ENCODE assay signal across 22 cellular contexts in genomic region chr12:93315907-93316622, GRCh38.
DNase-seq lines count a peak whose midpoint lies in the region; ATAC-seq, FAIRE-seq and TF ChIP-seq lines count a peak whose summit lies in the region.
"Had no signal": no experiment of that assay in that cellular context is flagged by ENCODE, and none has a peak within 500 bp of the region (broad histone marks: within the 10 kb centered on the region; RNA-seq: fewer than 3 reads in every experiment).

No MANE protein-coding gene starts in this region.

- no peak overlapping the region for H3K4me3 Mint-ChIP-seq in neural progenitor cell
- H3K4me3 Mint-ChIP-seq: nephron, T-cell had no signal

- H3K9ac ChIP-seq in HCT116 (ENCODE audit: low read length) (no peak overlapping the region), neural progenitor cell (no peak overlapping the region)
- H3K9ac ChIP-seq: GM23248 had no signal

- DNase-seq in HCT116 (ENCODE audit: low read depth, low spot score) = no peak
- no peak for DNase-seq in Peyer's patch
- DNase-seq in fibroblast of mammary gland (ENCODE audit: low read depth) = peak; percentile 13
- DNase-seq in pancreas = no peak
- no peak for DNase-seq in neural progenitor cell (ENCODE audit: low spot score)
- no peak for DNase-seq in stimulated activated CD4-positive, alpha-beta T cell treated with anti-CD3 and anti-CD28 coated beads, Interleukin-1b, Interleukin-23, amount 100 ng/mL, for 48 hours
- DNase-seq: activated CD4-positive, alpha-beta T cell treated with anti-CD3 and anti-CD28 coated beads for 1 hour; activated CD8-positive, alpha-beta memory T cell treated with anti-CD3 and anti-CD28 coated beads, Interleukin-2, amount 50 U/mL, for 48 hours; activated naive CD4-positive, alpha-beta T cell treated with Interleukin-2 at 50 U/mL for 16 hours; brain microvascular endothelial cell; C1 segment of cervical spinal cord; GM23248; NCI-H1930; NCI-H524; PC-3; sigmoid colon; stimulated activated CD4-positive, alpha-beta T cell treated with anti-CD3 and anti-CD28 coated beads, Interleukin-4, amount 100 ng/mL, for 24 hours; T-cell had no signal

- no peaks in the 10 kb centered on the region for H3K36me3 ChIP-seq in HCT116 (ENCODE audit: control insufficient read depth in 1 of 2, insufficient read depth in 2 of 2, low read length in 2 of 2)
- no peaks in the 10 kb centered on the region for H3K36me3 ChIP-seq in Peyer's patch
- H3K36me3 ChIP-seq in pancreas = no peaks in the 10 kb centered on the region
- no peaks in the 10 kb centered on the region for H3K36me3 ChIP-seq in neural progenitor cell
- H3K36me3 ChIP-seq: brain microvascular endothelial cell, sigmoid colon, thoracic aorta had no signal

- no peak overlapping the region for H3K27ac Mint-ChIP-seq in neural progenitor cell
- H3K27ac Mint-ChIP-seq: nephron, T-cell had no signal

- H3K27me3 ChIP-seq in HCT116 (ENCODE audit: insufficient read depth, low read length) = no peaks in the 10 kb centered on the region
- H3K27me3 ChIP-seq in Peyer's patch = no peaks in the 10 kb centered on the region
- no peaks in the 10 kb centered on the region for H3K27me3 ChIP-seq in pancreas
- no peaks in the 10 kb centered on the region for H3K27me3 ChIP-seq in neural progenitor cell
- H3K27me3 ChIP-seq: brain microvascular endothelial cell, sigmoid colon had no signal

- RAD21 ChIA-PET in HCT116 (lab: Charles Lee; ENCODE audit: low non-redundant PET in 1 of 2, low total read pairs in 2 of 2, uncharacterized antibody in 2 of 2, unreplicated experiment in 2 of 2) = no interaction called here

- H3K27ac ChIP-seq in HCT116 (ENCODE audit: low read depth, low read length) (no peak overlapping the region), Peyer's patch (peak overlapping the region in 3 of 4 donors; percentile 74 to 94 (median 86)), pancreas (no peak overlapping the region), neural progenitor cell (no peak overlapping the region)
- H3K27ac ChIP-seq: brain microvascular endothelial cell, GM23248, sigmoid colon, thoracic aorta had no signal

- no TSS peak for BruUV-seq in HCT116 (replicated peaks; lab: Mats Ljungman, UMichigan)

- no peak for FAIRE-seq in pancreas (lab: Jason Lieb, UNC)

- H3K4me1 ChIP-seq in HCT116 (ENCODE audit: control insufficient read depth in 1 of 2, insufficient read depth in 2 of 2, low read length in 2 of 2) = peaks cover 0 to 24% of the 10 kb centered on the region in 2 experiments; a peak in 3 of 4 replicates
- H3K4me1 ChIP-seq in Peyer's patch = peaks cover 0 to 4% (median 0%) of the 10 kb centered on the region in 4 donors
- H3K4me1 ChIP-seq in pancreas = no peaks in the 10 kb centered on the region
- no peaks in the 10 kb centered on the region for H3K4me1 ChIP-seq in neural progenitor cell

- TF ChIP-seq RAD21 in HCT116 (IDR thresholded peaks at IDR 0.05; ENCODE audit: low read depth) = no peak

- CTCF ChIA-PET in HCT116 (lab: Charles Lee) = no interaction called here

- H2AFZ ChIP-seq in HCT116 (ENCODE audit: low read depth, low read length, poor library complexity, severe bottlenecking) = peak overlapping the region; percentile 6
- H2AFZ ChIP-seq in neural progenitor cell (replicated peaks) = no peak overlapping the region
- H2AFZ ChIP-seq: GM23248 had no signal

- WGBS in pancreas, 2 donors = 38 to 39% methylated on average over 4 of the region's 4 CpGs

- no peaks in the 10 kb centered on the region for H3K9me2 ChIP-seq in HCT116 (ENCODE audit: insufficient read depth)

- H4K20me1 ChIP-seq in HCT116 (ENCODE audit: insufficient read depth) (no peaks in the 10 kb centered on the region), neural progenitor cell (ENCODE audit: low read depth) (no peaks in the 10 kb centered on the region)

- peak overlapping the region; percentile 74 for H3K4me2 ChIP-seq in HCT116 (ENCODE audit: low read length)
- no peak overlapping the region for H3K4me2 ChIP-seq in neural progenitor cell

- peaks cover 15% of the 10 kb centered on the region for H3K4me1 Mint-ChIP-seq in neural progenitor cell
- H3K4me1 Mint-ChIP-seq: nephron had no signal

- H3K27me3 Mint-ChIP-seq in neural progenitor cell (ENCODE audit: insufficient read depth, low read depth) = peaks cover 9% of the 10 kb centered on the region
- H3K27me3 Mint-ChIP-seq: T-cell had no signal

- POLR2A ChIA-PET in HCT116 (lab: Charles Lee) = no interaction called here

- no peaks in the 10 kb centered on the region for H3F3A ChIP-seq in neural progenitor cell (ENCODE audit: low read depth)

- intact Hi-C loops in HCT116 (cut with micrococcal nuclease) = no loop called here
- intact Hi-C loops in pancreas (cut with DNase I) = no loop called here

- H3K9me3 ChIP-seq in HCT116 (ENCODE audit: control insufficient read depth in 1 of 2, insufficient read depth in 1 of 2, low read depth in 1 of 2, low read length in 2 of 2) = no peaks in the 10 kb centered on the region
- H3K9me3 ChIP-seq in Peyer's patch = no peaks in the 10 kb centered on the region
- no peaks in the 10 kb centered on the region for H3K9me3 ChIP-seq in pancreas
- no peaks in the 10 kb centered on the region for H3K9me3 ChIP-seq in neural progenitor cell (ENCODE audit: low read depth)
- H3K9me3 ChIP-seq: sigmoid colon, thoracic aorta had no signal

- H3K79me2 ChIP-seq in HCT116 (ENCODE audit: insufficient read depth, low read length) = no peaks in the 10 kb centered on the region
- no peaks in the 10 kb centered on the region for H3K79me2 ChIP-seq in neural progenitor cell (ENCODE audit: low read depth)

- H3K4me3 ChIP-seq in HCT116 (replicated peaks in 1 of 2; ENCODE audit: low read depth in 1 of 2, low read length in 2 of 2) = peak overlapping the region; percentile 10 to 54; a peak in 3 of 4 replicates
- peak overlapping the region in 3 of 4 donors; percentile 24 to 51 (median 49) for H3K4me3 ChIP-seq in Peyer's patch
- no peak overlapping the region for H3K4me3 ChIP-seq in fibroblast of mammary gland (ENCODE audit: control insufficient read depth, low read depth, low read length)
- no peak overlapping the region for H3K4me3 ChIP-seq in pancreas
- H3K4me3 ChIP-seq in neural progenitor cell = no peak overlapping the region
- H3K4me3 ChIP-seq: GM23248, sigmoid colon, thoracic aorta had no signal

- no peaks in the 10 kb centered on the region for H3K9me3 Mint-ChIP-seq in neural progenitor cell
- H3K9me3 Mint-ChIP-seq: nephron, T-cell had no signal

- no peak for TF ChIP-seq POLR2A in HCT116 (IDR thresholded peaks at IDR 0.05; ENCODE audit: borderline replicate concordance, extremely low read depth, insufficient read depth, insufficient read length)
- TF ChIP-seq POLR2A in Peyer's patch (IDR thresholded peaks at IDR 0.05) = no peak

- ATAC-seq in HCT116 (no peak), pancreas (peak in 3 of 4 donors; percentile 13 to 44 (median 40)), GM18498 (IDR thresholded peaks at IDR 0.05; ENCODE audit: unreplicated experiment) (no peak), HG03432 (IDR thresholded peaks at IDR 0.05; ENCODE audit: unreplicated experiment) (no peak)
- ATAC-seq: PC-3, T-cell had no signal

- H3K36me3 Mint-ChIP-seq in neural progenitor cell = no peaks in the 10 kb centered on the region
- H3K36me3 Mint-ChIP-seq: T-cell had no signal

- no peak for TF ChIP-seq CTCF in HCT116 (IDR thresholded peaks at IDR 0.05 in 2 of 3, conservative IDR thresholded peaks at IDR 0.05 in 1 of 3; ENCODE audit: borderline replicate concordance in 1 of 3, insufficient read depth in 1 of 3, low read depth in 2 of 3, low read length in 2 of 3)
- no peak for TF ChIP-seq CTCF in Peyer's patch (IDR thresholded peaks at IDR 0.05)
- no peak for TF ChIP-seq CTCF in fibroblast of mammary gland (conservative IDR thresholded peaks at IDR 0.05; ENCODE audit: control insufficient read depth, insufficient read depth, low read depth, low read length)
- no peak for TF ChIP-seq CTCF in pancreas (IDR thresholded peaks at IDR 0.05)
- TF ChIP-seq CTCF in neural progenitor cell (IDR thresholded peaks at IDR 0.05) = no peak

TF ChIP-seq in HCT116, 20 proteins besides CTCF, POLR2A, EP300 and RAD21:
- no peak for TF ChIP-seq SP1 (IDR thresholded peaks at IDR 0.05; ENCODE audit: low read depth)
- TF ChIP-seq, protein P1, sequence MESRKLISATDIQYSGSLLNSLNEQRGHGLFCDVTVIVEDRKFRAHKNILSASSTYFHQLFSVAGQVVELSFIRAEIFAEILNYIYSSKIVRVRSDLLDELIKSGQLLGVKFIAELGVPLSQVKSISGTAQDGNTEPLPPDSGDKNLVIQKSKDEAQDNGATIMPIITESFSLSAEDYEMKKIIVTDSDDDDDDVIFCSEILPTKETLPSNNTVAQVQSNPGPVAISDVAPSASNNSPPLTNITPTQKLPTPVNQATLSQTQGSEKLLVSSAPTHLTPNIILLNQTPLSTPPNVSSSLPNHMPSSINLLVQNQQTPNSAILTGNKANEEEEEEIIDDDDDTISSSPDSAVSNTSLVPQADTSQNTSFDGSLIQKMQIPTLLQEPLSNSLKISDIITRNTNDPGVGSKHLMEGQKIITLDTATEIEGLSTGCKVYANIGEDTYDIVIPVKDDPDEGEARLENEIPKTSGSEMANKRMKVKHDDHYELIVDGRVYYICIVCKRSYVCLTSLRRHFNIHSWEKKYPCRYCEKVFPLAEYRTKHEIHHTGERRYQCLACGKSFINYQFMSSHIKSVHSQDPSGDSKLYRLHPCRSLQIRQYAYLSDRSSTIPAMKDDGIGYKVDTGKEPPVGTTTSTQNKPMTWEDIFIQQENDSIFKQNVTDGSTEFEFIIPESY (IDR thresholded peaks at IDR 0.05; ENCODE audit: extremely low read depth, insufficient replicate concordance, low read length) = no peak
- TF ChIP-seq EZH2phosphoT487 (IDR thresholded peaks at IDR 0.05; ENCODE audit: borderline replicate concordance) = no peak
- TF ChIP-seq EGR1 (IDR thresholded peaks at IDR 0.05; ENCODE audit: low read depth) = peak; percentile 23; the same call in 1 of the 2 replicates
- TF ChIP-seq, protein P2, sequence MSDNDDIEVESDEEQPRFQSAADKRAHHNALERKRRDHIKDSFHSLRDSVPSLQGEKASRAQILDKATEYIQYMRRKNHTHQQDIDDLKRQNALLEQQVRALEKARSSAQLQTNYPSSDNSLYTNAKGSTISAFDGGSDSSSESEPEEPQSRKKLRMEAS (IDR thresholded peaks at IDR 0.05) = no peak
- TF ChIP-seq CBX3 (IDR thresholded peaks at IDR 0.05; ENCODE audit: low read depth) = no peak
- TF ChIP-seq EZH2 (IDR thresholded peaks at IDR 0.05) = no peak

Comparison
In these comparisons a context has a peak if more than half of its experiments do, and no peak if none do; other contexts are left out.
1. ATAC-seq: peak in pancreas (3 of 4); none in HCT116 (single experiment), GM18498 (single experiment) and HG03432 (single experiment).
2. H3K27ac ChIP-seq: peak in Peyer's patch (3 of 4); none in HCT116 (single experiment), pancreas (0 of 4) and neural progenitor cell (single experiment).
3. H3K4me3 ChIP-seq: peak in HCT116 (2 of 2) and Peyer's patch (3 of 4); none in fibroblast of mammary gland (single experiment), pancreas (0 of 4) and neural progenitor cell (single experiment).